1 cellular context compared by ENCODE assay signal in the genomic region with DNA sequence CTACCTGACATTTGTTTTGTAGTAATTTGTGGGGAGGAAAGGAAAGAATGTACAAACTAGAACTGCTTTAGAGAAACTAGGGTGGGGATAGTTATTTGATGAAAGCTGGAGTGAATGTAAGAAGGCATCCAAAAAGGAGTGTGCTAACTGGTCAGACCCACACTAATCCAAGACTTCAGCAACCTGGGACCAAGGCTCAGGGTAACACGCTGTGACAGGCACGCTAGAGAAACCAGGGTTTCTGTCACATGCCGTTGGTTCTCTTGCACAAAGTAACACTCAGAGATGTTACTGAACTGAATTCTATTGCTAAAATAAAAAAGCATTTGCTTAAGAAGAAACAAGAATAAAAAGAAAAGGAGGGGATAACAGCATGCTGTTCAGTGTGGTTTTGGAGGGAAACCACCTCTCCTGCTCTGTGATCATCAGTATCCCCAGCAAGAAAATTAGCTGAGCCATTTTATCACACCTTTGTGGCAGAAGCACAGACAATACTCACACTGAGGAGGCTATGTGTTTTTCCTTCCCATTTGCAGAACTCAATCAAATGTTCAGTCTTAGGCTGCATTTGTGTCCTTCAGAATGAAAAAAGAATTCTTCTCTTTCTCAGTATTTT.
TF ChIP-seq lines count a peak whose summit lies in the region.

No MANE protein-coding gene starts in this region.

TF ChIP-seq in K562, 482 proteins besides CTCF, POLR2A, EP300 and RAD21:
- TF ChIP-seq PTTG1 (tag; IDR thresholded peaks at IDR 0.05; ENCODE audit: low read depth) (no peak), PHB (CRISPR knock-in tag; IDR thresholded peaks at IDR 0.05) (no peak), ZNF77 (CRISPR knock-in tag; IDR thresholded peaks at IDR 0.05) (no peak), BDP1 (IDR thresholded peaks at IDR 0.05; ENCODE audit: insufficient read depth, insufficient read length) (no peak), GABPB2 (CRISPR knock-in tag; conservative IDR thresholded peaks at IDR 0.05) (no peak), ETV1 (tag; conservative IDR thresholded peaks at IDR 0.05; ENCODE audit: low read depth) (no peak), XRCC3 (IDR thresholded peaks at IDR 0.05) (no peak), RCOR1 (IDR thresholded peaks at IDR 0.05; ENCODE audit: borderline replicate concordance in 1 of 2, low read depth in 2 of 2, low read length in 2 of 2) (no peak), CHD2 (IDR thresholded peaks at IDR 0.05; ENCODE audit: low read depth, low read length) (no peak), RFX5 (IDR thresholded peaks at IDR 0.05; ENCODE audit: low read depth, low read length) (no peak), L3MBTL2 (IDR thresholded peaks at IDR 0.05) (no peak), FOXA1 (IDR thresholded peaks at IDR 0.05; ENCODE audit: borderline replicate concordance) (no peak), CTBP1 (IDR thresholded peaks at IDR 0.05; ENCODE audit: borderline replicate concordance) (no peak), GTF2E2 (tag; IDR thresholded peaks at IDR 0.05) (no peak), EGR1 (conservative IDR thresholded peaks at IDR 0.05) (no peak), NR1H2 (CRISPR knock-in tag; IDR thresholded peaks at IDR 0.05) (no peak), STAT5B (CRISPR knock-in tag; IDR thresholded peaks at IDR 0.05) (no peak)
- TF ChIP-seq, protein P1, sequence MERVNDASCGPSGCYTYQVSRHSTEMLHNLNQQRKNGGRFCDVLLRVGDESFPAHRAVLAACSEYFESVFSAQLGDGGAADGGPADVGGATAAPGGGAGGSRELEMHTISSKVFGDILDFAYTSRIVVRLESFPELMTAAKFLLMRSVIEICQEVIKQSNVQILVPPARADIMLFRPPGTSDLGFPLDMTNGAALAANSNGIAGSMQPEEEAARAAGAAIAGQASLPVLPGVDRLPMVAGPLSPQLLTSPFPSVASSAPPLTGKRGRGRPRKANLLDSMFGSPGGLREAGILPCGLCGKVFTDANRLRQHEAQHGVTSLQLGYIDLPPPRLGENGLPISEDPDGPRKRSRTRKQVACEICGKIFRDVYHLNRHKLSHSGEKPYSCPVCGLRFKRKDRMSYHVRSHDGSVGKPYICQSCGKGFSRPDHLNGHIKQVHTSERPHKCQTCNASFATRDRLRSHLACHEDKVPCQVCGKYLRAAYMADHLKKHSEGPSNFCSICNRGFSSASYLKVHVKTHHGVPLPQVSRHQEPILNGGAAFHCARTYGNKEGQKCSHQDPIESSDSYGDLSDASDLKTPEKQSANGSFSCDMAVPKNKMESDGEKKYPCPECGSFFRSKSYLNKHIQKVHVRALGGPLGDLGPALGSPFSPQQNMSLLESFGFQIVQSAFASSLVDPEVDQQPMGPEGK (CRISPR knock-in tag; IDR thresholded peaks at IDR 0.05; ENCODE audit: borderline replicate concordance): no peak
- TF ChIP-seq, protein P2, sequence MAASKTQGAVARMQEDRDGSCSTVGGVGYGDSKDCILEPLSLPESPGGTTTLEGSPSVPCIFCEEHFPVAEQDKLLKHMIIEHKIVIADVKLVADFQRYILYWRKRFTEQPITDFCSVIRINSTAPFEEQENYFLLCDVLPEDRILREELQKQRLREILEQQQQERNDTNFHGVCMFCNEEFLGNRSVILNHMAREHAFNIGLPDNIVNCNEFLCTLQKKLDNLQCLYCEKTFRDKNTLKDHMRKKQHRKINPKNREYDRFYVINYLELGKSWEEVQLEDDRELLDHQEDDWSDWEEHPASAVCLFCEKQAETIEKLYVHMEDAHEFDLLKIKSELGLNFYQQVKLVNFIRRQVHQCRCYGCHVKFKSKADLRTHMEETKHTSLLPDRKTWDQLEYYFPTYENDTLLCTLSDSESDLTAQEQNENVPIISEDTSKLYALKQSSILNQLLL (CRISPR knock-in tag; IDR thresholded peaks at IDR 0.05; ENCODE audit: borderline replicate concordance): no peak
TF ChIP-seq in K562: peak in this region for 0.
